8 cellular contexts compared by ENCODE assay signal in the genomic region with DNA sequence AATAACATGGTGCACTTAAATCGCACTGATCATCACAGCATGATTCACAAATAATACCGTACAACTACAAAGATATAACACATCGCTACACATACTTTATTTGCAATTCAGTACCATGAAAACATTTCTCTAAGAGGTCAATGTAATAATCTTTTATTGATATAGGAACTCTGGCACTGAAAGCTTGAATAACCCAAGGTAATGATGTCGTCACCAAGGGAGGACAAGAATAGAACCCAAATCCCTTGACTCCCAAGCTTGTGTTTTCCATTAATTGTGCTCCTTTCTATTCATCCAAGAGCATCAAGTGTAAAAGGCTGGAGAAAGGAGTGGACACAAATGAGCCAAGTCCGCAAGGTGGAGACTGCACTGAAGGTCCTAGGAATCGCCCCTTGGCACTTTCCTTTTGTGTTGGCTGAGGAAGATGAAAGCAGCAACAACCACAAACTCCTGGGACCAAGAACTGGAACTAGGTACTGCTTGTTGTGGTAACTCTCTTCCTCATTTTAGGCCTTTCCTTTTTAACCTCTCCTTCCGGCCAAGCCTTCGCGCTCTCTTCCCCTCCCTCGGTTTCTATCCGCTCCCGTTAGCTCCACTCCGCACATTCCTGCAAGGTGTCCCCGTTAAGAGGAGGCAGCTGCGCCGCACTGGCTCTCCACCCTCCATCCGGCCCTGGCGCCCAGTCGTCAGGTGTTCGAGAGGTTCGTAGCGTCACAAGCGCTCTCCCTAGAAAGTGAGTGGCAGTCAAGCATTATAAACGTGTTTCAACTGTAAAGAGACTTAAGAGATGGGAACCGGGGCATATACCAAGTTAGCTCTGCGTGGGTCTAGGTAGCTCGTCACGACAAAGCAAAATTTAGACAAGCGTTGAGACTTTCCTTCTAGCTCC. TPM values are rescaled to one million over a fixed set of nuclear protein-coding genes. Genes with fewer than 3 reads are reported as not detected.
A peak's percentile ranks its signal among the peaks of the same experiment; 100 is the strongest.
DNase-seq lines count a peak whose midpoint lies in the region; ATAC-seq and TF ChIP-seq lines count a peak whose summit lies in the region.

No MANE protein-coding gene starts in this region.

- H3K4me1 ChIP-seq in lower lobe of right lung (peaks cover 41% of the 10 kb centered on the region), thyroid gland (peaks cover 30 to 38% of the 10 kb centered on the region in 2 donors)

- WGBS in thyroid gland, 2 donors: 13 to 14% methylated on average over 29 of the region's 29 CpGs

- no peaks in the 10 kb centered on the region for H3K9me3 ChIP-seq in lower lobe of right lung
- no peaks in the 10 kb centered on the region for H3K9me3 ChIP-seq in thyroid gland

- no peaks in the 10 kb centered on the region for H3K36me3 ChIP-seq in lower lobe of right lung
- no peaks in the 10 kb centered on the region for H3K36me3 ChIP-seq in thyroid gland

- peaks cover 22% of the 10 kb centered on the region for H3K4me1 Mint-ChIP-seq in dendritic cell treated with granulocyte-macrophage colony-stimulating factor and Interleukin-4, amounts not matched to agents 40 ng/mL and 50 ng/mL, for 4 days (ENCODE audit: low read depth)

- no peak for TF ChIP-seq CTCF in lower lobe of right lung (IDR thresholded peaks at IDR 0.05)
- TF ChIP-seq CTCF in thyroid gland (IDR thresholded peaks at IDR 0.05): no peak

- H3K27ac ChIP-seq in lower lobe of right lung (peak overlapping the region; percentile 96), thyroid gland (peak overlapping the region; percentile 90 to 100 (median 98))

- H3K4me3 ChIP-seq in lower lobe of right lung: peak overlapping the region; percentile 87
- peak overlapping the region; percentile 72 to 95 (median 85) for H3K4me3 ChIP-seq in thyroid gland (replicated peaks in 1 of 3)

- no peaks in the 10 kb centered on the region for H3K27me3 Mint-ChIP-seq in dendritic cell treated with granulocyte-macrophage colony-stimulating factor and Interleukin-4, amounts not matched to agents 40 ng/mL and 50 ng/mL, for 4 days

- peak; percentile 92 for DNase-seq in NCI-H1092 treated with DMSO at 0.1 percent for 48 hours (lab: John Stamatoyannopoulos, UW)
- DNase-seq in NCI-H1092 (lab: John Stamatoyannopoulos, UW): no peak
- DNase-seq in HuH-7.5 (ENCODE audit: low spot score): peak; percentile 45
- peak; percentile 78 for DNase-seq in lower lobe of right lung
- DNase-seq in thyroid gland: peak; percentile 74

- H3K9me3 Mint-ChIP-seq in dendritic cell treated with granulocyte-macrophage colony-stimulating factor and Interleukin-4, amounts not matched to agents 40 ng/mL and 50 ng/mL, for 4 days: no peaks in the 10 kb centered on the region

- ATAC-seq in GM21528 (IDR thresholded peaks at IDR 0.05; ENCODE audit: low FRiP score, unreplicated experiment) (peak; percentile 48), SK-N-SH treated with all-trans-retinoic acid at 6 μM for 48 hours (peak; percentile 32), lower lobe of right lung (peak; percentile 64 to 67)

- no peak for TF ChIP-seq POLR2A in thyroid gland (IDR thresholded peaks at IDR 0.05)

- H3K27me3 ChIP-seq in lower lobe of right lung (ENCODE audit: low read depth) (no peaks in the 10 kb centered on the region), thyroid gland (no peaks in the 10 kb centered on the region)

- intact Hi-C loops in dendritic cell treated with granulocyte-macrophage colony-stimulating factor and Interleukin-4, amounts not matched to agents 40 ng/mL and 50 ng/mL, for 4 days (cut with micrococcal nuclease): loop anchor here (1.0 to 10.0 kb wide), 4 partner anchors 132 to 568 kb away; a partner anchor contains a TSS
- intact Hi-C loops in lower lobe of right lung (cut with DNase I): loop anchor here (10.0 kb wide), 1 partner anchor 132 kb away; no protein-coding TSS in a partner anchor
- intact Hi-C loops in thyroid gland (cut with DNase I): loop anchor here (10.0 kb wide), 1 partner anchor 132 kb away; no protein-coding TSS in a partner anchor

- H3K4me3 Mint-ChIP-seq in dendritic cell treated with granulocyte-macrophage colony-stimulating factor and Interleukin-4, amounts not matched to agents 40 ng/mL and 50 ng/mL, for 4 days: peak overlapping the region; percentile 97

- H3K27ac Mint-ChIP-seq in dendritic cell treated with granulocyte-macrophage colony-stimulating factor and Interleukin-4, amounts not matched to agents 40 ng/mL and 50 ng/mL, for 4 days: peak overlapping the region; percentile 99

- peaks cover 32% of the 10 kb centered on the region for H3K36me3 Mint-ChIP-seq in dendritic cell treated with granulocyte-macrophage colony-stimulating factor and Interleukin-4, amounts not matched to agents 40 ng/mL and 50 ng/mL, for 4 days (ENCODE audit: low read depth)

TF ChIP-seq in SK-N-SH treated with all-trans-retinoic acid at 6 μM for 48 hours, 23 proteins besides CTCF, POLR2A, EP300 and RAD21:
- TF ChIP-seq SNAI2 (CRISPR knock-in tag; IDR thresholded peaks at IDR 0.05) (0 out of 2 replicates have a peak, but pooled peaks have one; percentile 19), ISL1 (CRISPR knock-in tag; IDR thresholded peaks at IDR 0.05) (no peak)
- TF ChIP-seq, protein P1, sequence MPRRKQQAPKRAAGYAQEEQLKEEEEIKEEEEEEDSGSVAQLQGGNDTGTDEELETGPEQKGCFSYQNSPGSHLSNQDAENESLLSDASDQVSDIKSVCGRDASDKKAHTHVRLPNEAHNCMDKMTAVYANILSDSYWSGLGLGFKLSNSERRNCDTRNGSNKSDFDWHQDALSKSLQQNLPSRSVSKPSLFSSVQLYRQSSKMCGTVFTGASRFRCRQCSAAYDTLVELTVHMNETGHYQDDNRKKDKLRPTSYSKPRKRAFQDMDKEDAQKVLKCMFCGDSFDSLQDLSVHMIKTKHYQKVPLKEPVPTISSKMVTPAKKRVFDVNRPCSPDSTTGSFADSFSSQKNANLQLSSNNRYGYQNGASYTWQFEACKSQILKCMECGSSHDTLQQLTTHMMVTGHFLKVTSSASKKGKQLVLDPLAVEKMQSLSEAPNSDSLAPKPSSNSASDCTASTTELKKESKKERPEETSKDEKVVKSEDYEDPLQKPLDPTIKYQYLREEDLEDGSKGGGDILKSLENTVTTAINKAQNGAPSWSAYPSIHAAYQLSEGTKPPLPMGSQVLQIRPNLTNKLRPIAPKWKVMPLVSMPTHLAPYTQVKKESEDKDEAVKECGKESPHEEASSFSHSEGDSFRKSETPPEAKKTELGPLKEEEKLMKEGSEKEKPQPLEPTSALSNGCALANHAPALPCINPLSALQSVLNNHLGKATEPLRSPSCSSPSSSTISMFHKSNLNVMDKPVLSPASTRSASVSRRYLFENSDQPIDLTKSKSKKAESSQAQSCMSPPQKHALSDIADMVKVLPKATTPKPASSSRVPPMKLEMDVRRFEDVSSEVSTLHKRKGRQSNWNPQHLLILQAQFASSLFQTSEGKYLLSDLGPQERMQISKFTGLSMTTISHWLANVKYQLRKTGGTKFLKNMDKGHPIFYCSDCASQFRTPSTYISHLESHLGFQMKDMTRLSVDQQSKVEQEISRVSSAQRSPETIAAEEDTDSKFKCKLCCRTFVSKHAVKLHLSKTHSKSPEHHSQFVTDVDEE (CRISPR knock-in tag; IDR thresholded peaks at IDR 0.05): no peak

RNA-seq across cellular contexts. Expression of a gene that starts 1.0 kb away (rescaled TPM):
- total RNA-seq in lower lobe of right lung (20.9 TPM), thyroid gland (10 to 100 TPM; 27.0 to 41.6 (median 33.5) TPM)
